ENCODE assay signal across 24 cellular contexts in genomic region chr9:33927694-33928093, GRCh38.
"Had no signal": no experiment of that assay in that cellular context is flagged by ENCODE, and none has a peak within 500 bp of the region (broad histone marks: within the 10 kb centered on the region; RNA-seq: fewer than 3 reads in every experiment).

No MANE protein-coding gene starts in this region.

- H3K27ac Mint-ChIP-seq: activated naive CD4-positive, alpha-beta T cell treated with anti-CD3 and anti-CD28 coated beads for 36 hours; mesothelial cell of epicardium; stimulated activated naive CD8-positive, alpha-beta T cell treated with anti-CD3 and anti-CD28 coated beads, Interleukin-15, Interleukin-2, amounts not matched to agents 100 ng/mL and 50 ng/mL, for 24 hours; T-cell; T-helper 2 cell treated with Interferon-gamma antibody and Interleukin-4, amounts not matched to agents 5 μg/mL and 100 μg/mL, for 36 hours had no signal

- H3K4me1 Mint-ChIP-seq: mesothelial cell of epicardium, T-cell had no signal

- ATAC-seq: left lung, natural killer cell, T-cell had no signal

- H3K9me3 Mint-ChIP-seq: activated naive CD4-positive, alpha-beta T cell treated with anti-CD3 and anti-CD28 coated beads for 36 hours; brain; mesothelial cell of epicardium; natural killer cell; stimulated activated naive CD8-positive, alpha-beta T cell treated with anti-CD3 and anti-CD28 coated beads, Interleukin-15, Interleukin-2, amounts not matched to agents 100 ng/mL and 50 ng/mL, for 24 hours; T-cell; T-helper 2 cell treated with Interferon-gamma antibody and Interleukin-4, amounts not matched to agents 5 μg/mL and 100 μg/mL, for 36 hours had no signal

- H3K4me3 ChIP-seq: esophagus muscularis mucosa, left lung, lung, spleen, tibial artery had no signal

- H3K27ac ChIP-seq: esophagus muscularis mucosa, left lung, spleen, tibial artery had no signal

- H3K27me3 Mint-ChIP-seq: brain; stimulated activated naive CD8-positive, alpha-beta T cell treated with anti-CD3 and anti-CD28 coated beads, Interleukin-15, Interleukin-2, amounts not matched to agents 100 ng/mL and 50 ng/mL, for 24 hours; T-cell had no signal

- DNase-seq: activated CD8-positive, alpha-beta memory T cell treated with anti-CD3 and anti-CD28 coated beads for 24 hours; activated CD8-positive, alpha-beta memory T cell treated with anti-CD3 and anti-CD28 coated beads, Interleukin-2, amount 50 U/mL, for 48 hours; activated effector memory CD4-positive, alpha-beta T cell treated with Interleukin-2 at 50 U/mL for 16 hours; activated naive CD4-positive, alpha-beta T cell treated with anti-CD3 and anti-CD28 coated beads for 36 hours; activated T-cell treated with anti-CD3 and anti-CD28 coated beads, Interleukin-2, amount 50 U/mL, for 48 hours; caudate nucleus; dermis blood vessel endothelial cell; effector CD8-positive, alpha-beta T cell; glutamatergic neuron; hippocampal formation; kidney glomerular epithelial cell; left lung; natural killer cell; spleen; stimulated activated CD4-positive, alpha-beta T cell treated with anti-CD3 and anti-CD28 coated beads, Interleukin-4, amount 100 ng/mL, for 4 hours; substantia nigra; T-cell; tibial artery had no signal

- H3K27me3 ChIP-seq: esophagus muscularis mucosa, left lung, spleen, tibial artery had no signal

- H3K36me3 Mint-ChIP-seq: natural killer cell had no signal

- H3K9me3 ChIP-seq: esophagus muscularis mucosa, left lung, spleen, tibial artery had no signal

- H3K4me3 Mint-ChIP-seq: activated naive CD4-positive, alpha-beta T cell treated with anti-CD3 and anti-CD28 coated beads for 36 hours; brain; mesothelial cell of epicardium; natural killer cell; stimulated activated naive CD8-positive, alpha-beta T cell treated with anti-CD3 and anti-CD28 coated beads, Interleukin-15, Interleukin-2, amounts not matched to agents 100 ng/mL and 50 ng/mL, for 24 hours; T-cell; T-helper 2 cell treated with Interferon-gamma antibody and Interleukin-4, amounts not matched to agents 5 μg/mL and 100 μg/mL, for 36 hours had no signal

- H3K4me1 ChIP-seq: left lung, spleen had no signal
